In the genomic region with DNA sequence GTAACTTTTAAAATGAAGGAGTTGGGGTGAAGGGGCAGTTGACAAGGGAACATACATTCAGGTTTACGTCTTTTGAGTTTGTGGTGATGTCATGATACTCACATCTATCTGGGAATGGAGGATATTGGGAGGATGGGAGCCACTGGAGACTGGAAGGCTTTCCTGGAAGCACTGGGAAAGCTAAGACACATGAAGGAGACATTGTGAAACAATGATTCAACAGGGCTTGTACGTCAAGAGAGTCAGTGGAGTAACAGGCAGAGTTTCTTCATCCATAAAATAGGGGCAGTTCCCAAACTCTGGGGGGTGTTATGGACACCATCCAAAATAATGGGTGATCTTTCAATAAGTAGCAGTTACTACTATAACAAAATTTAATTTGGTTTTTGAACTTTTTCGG, we compare ENCODE assay signal across 17 cellular contexts.
DNase-seq lines count a peak whose midpoint lies in the region; ATAC-seq and TF ChIP-seq lines count a peak whose summit lies in the region.
"Had no signal": no experiment of that assay in that cellular context is flagged by ENCODE, and none has a peak within 500 bp of the region (broad histone marks: within the 10 kb centered on the region; RNA-seq: fewer than 3 reads in every experiment).

No MANE protein-coding gene starts in this region.

- TF ChIP-seq CTCF in AG10803 (conservative IDR thresholded peaks at IDR 0.05; ENCODE audit: low read length) (no peak), PC-3 (conservative IDR thresholded peaks at IDR 0.05; ENCODE audit: low read depth, low read length) (no peak), epithelial cell of esophagus (IDR thresholded peaks at IDR 0.05; ENCODE audit: insufficient read depth, low read depth, low read length, missing control alignments) (no peak)

- no peaks in the 10 kb centered on the region for H3K79me1 ChIP-seq in mesenchymal stem cell (replicated peaks; ENCODE audit: low read length, poor library complexity, severe bottlenecking)

- no peak overlapping the region for H3K14ac ChIP-seq in mesenchymal stem cell (ENCODE audit: low read length in 2 of 2)

- H3K18ac ChIP-seq in mesenchymal stem cell (ENCODE audit: low read depth in 1 of 2, low read length in 2 of 2), result no peak overlapping the region

- H3K9ac ChIP-seq in PC-3 (ENCODE audit: low read length) (no peak overlapping the region), mesenchymal stem cell (ENCODE audit: low read length) (no peak overlapping the region)

- no peak overlapping the region for H2BK15ac ChIP-seq in mesenchymal stem cell (ENCODE audit: low read depth, poor library complexity, severe bottlenecking)

- no peak overlapping the region for H2BK12ac ChIP-seq in mesenchymal stem cell (ENCODE audit: low read length in 2 of 2)

- H3K36me3 ChIP-seq in PC-3 (ENCODE audit: low read depth, low read length), result no peaks in the 10 kb centered on the region
- no peaks in the 10 kb centered on the region for H3K36me3 ChIP-seq in mesenchymal stem cell (ENCODE audit: control insufficient read depth in 1 of 2, insufficient read depth in 2 of 2, low read depth in 1 of 2, low read length in 2 of 2)
- H3K36me3 ChIP-seq: Peyer's patch had no signal

- no peak overlapping the region for H2BK5ac ChIP-seq in mesenchymal stem cell (ENCODE audit: low read depth, low read length, poor library complexity, severe bottlenecking)

- H3K27me3 ChIP-seq in PC-3 (ENCODE audit: low read length), result no peaks in the 10 kb centered on the region
- H3K27me3 ChIP-seq in mesenchymal stem cell (ENCODE audit: control insufficient read depth in 1 of 2, insufficient read depth in 1 of 2, low read length in 2 of 2), result no peaks in the 10 kb centered on the region
- H3K27me3 ChIP-seq: Peyer's patch had no signal

- no peak overlapping the region for H4K8ac ChIP-seq in mesenchymal stem cell (ENCODE audit: low read length)

- WGBS in mesenchymal stem cell, result 94% methylated on average over 3 of the region's 3 CpGs

- H3K23ac ChIP-seq in mesenchymal stem cell (ENCODE audit: low read length in 2 of 2), result no peak overlapping the region

- H3K9me2 ChIP-seq in PC-3 (replicated peaks; ENCODE audit: low read length), result no peaks in the 10 kb centered on the region

- H3K27ac ChIP-seq in PC-3 (ENCODE audit: low read length) (peak overlapping the region; percentile 42), mesenchymal stem cell (ENCODE audit: low read length, poor library complexity, severe bottlenecking) (no peak overlapping the region)
- H3K27ac ChIP-seq: Peyer's patch had no signal

- ATAC-seq in PC-3, result no peak
- no peak for ATAC-seq in HG03378 (IDR thresholded peaks at IDR 0.05; ENCODE audit: unreplicated experiment)
- ATAC-seq in HG02759 (IDR thresholded peaks at IDR 0.05; ENCODE audit: unreplicated experiment), result no peak
- ATAC-seq: Right ventricle myocardium inferior had no signal

- H2AFZ ChIP-seq in PC-3 (ENCODE audit: low read length) (no peak overlapping the region), mesenchymal stem cell (ENCODE audit: low read depth, low read length) (no peak overlapping the region)

- CTCF ChIA-PET in PC-3 (lab: Charles Lee), result no interaction called here

- H3K4ac ChIP-seq in mesenchymal stem cell (ENCODE audit: low read depth in 1 of 2, low read length in 2 of 2), result no peak overlapping the region

- peaks cover 9% of the 10 kb centered on the region for H3K4me1 ChIP-seq in PC-3 (ENCODE audit: insufficient read depth, low read length)
- peaks cover 9% of the 10 kb centered on the region for H3K4me1 ChIP-seq in mesenchymal stem cell (ENCODE audit: control insufficient read depth, insufficient read depth, low read depth, low read length)
- H3K4me1 ChIP-seq: Peyer's patch had no signal

- H2AK5ac ChIP-seq in mesenchymal stem cell (ENCODE audit: low read length, severe bottlenecking), result no peak overlapping the region

- no peak overlapping the region for H2BK120ac ChIP-seq in mesenchymal stem cell (ENCODE audit: low read depth, low read length)

- H3F3A ChIP-seq in PC-3 (ENCODE audit: low read length, unreplicated experiment), result no peaks in the 10 kb centered on the region

- no peaks in the 10 kb centered on the region for H3K79me2 ChIP-seq in PC-3 (ENCODE audit: low read length)

- POLR2A ChIA-PET in PC-3 (lab: Charles Lee; ENCODE audit: unreplicated experiment), result no interaction called here

- no TSS peak for BruUV-seq in PC-3 (replicated peaks; lab: Mats Ljungman, UMichigan)

- H3K4me3 ChIP-seq in AG10803 (ENCODE audit: low read length), result no peak overlapping the region
- no peak overlapping the region for H3K4me3 ChIP-seq in PC-3 (ENCODE audit: low read length)
- no peak overlapping the region for H3K4me3 ChIP-seq in epithelial cell of esophagus (ENCODE audit: low read length)
- no peak overlapping the region for H3K4me3 ChIP-seq in mesenchymal stem cell (ENCODE audit: insufficient read depth in 1 of 2, low read depth in 1 of 2, low read length in 2 of 2)
- H3K4me3 ChIP-seq: Peyer's patch had no signal

- peak; percentile 25 for DNase-seq in AG10803 (ENCODE audit: low read depth)
- DNase-seq in PC-3, result no peak
- peak; percentile 32 for DNase-seq in epithelial cell of esophagus (ENCODE audit: low read depth)
- peak; percentile 29 for DNase-seq in mesenchymal stem cell
- DNase-seq in COLO829 (ENCODE audit: low spot score), result no peak
- DNase-seq: Calu3; CD4-positive, alpha-beta T cell; DMS53; H9; KBM-7; NCI-H1436 treated with DMSO at 0.1 percent for 48 hours; NCI-H2029 treated with DMSO at 0.1 percent for 48 hours; NCI-H510A treated with DMSO at 0.1 percent for 48 hours; Peyer's patch had no signal

- no peaks in the 10 kb centered on the region for H4K20me1 ChIP-seq in PC-3 (ENCODE audit: low read length)

- intact Hi-C loops in PC-3 (cut with micrococcal nuclease), result no loop called here

- H3K4me2 ChIP-seq in PC-3 (ENCODE audit: low read length) (no peak overlapping the region), mesenchymal stem cell (ENCODE audit: low read length, poor library complexity, severe bottlenecking) (no peak overlapping the region)

- H3K9me3 ChIP-seq in PC-3 (ENCODE audit: low read length) (no peaks in the 10 kb centered on the region), mesenchymal stem cell (ENCODE audit: control insufficient read depth, low read length) (no peaks in the 10 kb centered on the region)
- H3K9me3 ChIP-seq: Peyer's patch had no signal

- no peak overlapping the region for H4K91ac ChIP-seq in mesenchymal stem cell (ENCODE audit: low read length)

Comparison
In these comparisons a context has a peak if more than half of its experiments do, and no peak if none do; other contexts are left out.
1. DNase-seq: peak in AG10803 (single experiment), epithelial cell of esophagus (single experiment) and mesenchymal stem cell (single experiment); none in PC-3 (single experiment) and COLO829 (single experiment).